ENCODE assay signal across 13 cellular contexts in the genomic region with DNA sequence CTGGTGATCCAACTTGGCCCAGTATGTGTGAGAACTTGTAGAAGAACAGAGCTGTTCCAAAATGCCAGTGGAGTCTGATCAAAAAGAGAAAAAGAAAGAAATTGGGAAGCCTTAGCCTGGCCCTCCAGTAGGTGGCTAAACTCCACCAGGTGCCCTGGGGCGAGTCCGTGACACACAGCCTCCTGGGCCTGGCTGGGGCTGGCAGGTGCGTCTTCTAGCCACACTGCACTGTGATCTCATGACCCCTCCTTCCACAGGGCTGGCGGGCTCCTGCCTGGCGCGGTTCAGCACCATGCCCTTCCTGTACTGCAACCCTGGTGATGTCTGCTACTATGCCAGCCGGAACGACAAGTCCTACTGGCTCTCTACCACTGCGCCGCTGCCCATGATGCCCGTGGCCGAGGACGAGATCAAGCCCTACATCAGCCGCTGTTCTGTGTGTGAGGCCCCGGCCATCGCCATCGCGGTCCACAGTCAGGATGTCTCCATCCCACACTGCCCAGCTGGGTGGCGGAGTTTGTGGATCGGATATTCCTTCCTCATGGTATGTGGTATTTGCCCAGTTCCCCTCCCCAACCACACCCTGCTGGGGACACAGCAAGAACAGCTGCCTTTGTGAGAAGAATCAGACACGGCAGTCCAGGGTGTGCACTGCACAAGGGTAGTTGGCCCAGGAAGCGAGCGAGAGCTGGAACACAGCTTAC. TPM values are rescaled to one million over a fixed set of nuclear protein-coding genes. Genes with fewer than 3 reads are reported as not detected.
A peak's percentile ranks its signal among the peaks of the same experiment; 100 is the strongest.
DNase-seq lines count a peak whose midpoint lies in the region; ATAC-seq and TF ChIP-seq lines count a peak whose summit lies in the region.
"Had no signal": no experiment of that assay in that cellular context is flagged by ENCODE, and none has a peak within 500 bp of the region (broad histone marks: within the 10 kb centered on the region; RNA-seq: fewer than 3 reads in every experiment).

No MANE protein-coding gene starts in this region.

- peaks cover 0 to 10% of the 10 kb centered on the region in 2 donors for H3K36me3 ChIP-seq in esophagus (ENCODE audit: control insufficient read depth in 2 of 2, insufficient read depth in 2 of 2, low read length in 1 of 2)
- peaks cover 12 to 70% of the 10 kb centered on the region in 2 donors for H3K36me3 ChIP-seq in muscle layer of duodenum (ENCODE audit: control insufficient read depth in 1 of 2, insufficient read depth in 2 of 2, low read length in 2 of 2)
- no peaks in the 10 kb centered on the region for H3K36me3 ChIP-seq in CD8-positive, alpha-beta T cell (ENCODE audit: insufficient read depth, low read length)

- no peaks in the 10 kb centered on the region for H3K4me1 Mint-ChIP-seq in CD8-positive, alpha-beta T cell (ENCODE audit: low read depth)

- H3K9me3 ChIP-seq in esophagus (ENCODE audit: control insufficient read depth in 2 of 2, insufficient read depth in 1 of 2, low read depth in 1 of 2, low read length in 1 of 2) (no peaks in the 10 kb centered on the region), muscle layer of duodenum (ENCODE audit: control insufficient read depth in 1 of 2, low read length in 2 of 2) (no peaks in the 10 kb centered on the region)
- no peaks in the 10 kb centered on the region for H3K9me3 ChIP-seq in CD8-positive, alpha-beta T cell (ENCODE audit: low read length)

- H3K27me3 ChIP-seq in esophagus (ENCODE audit: control insufficient read depth in 1 of 2, insufficient read depth in 2 of 2, low read length in 2 of 2): no peaks in the 10 kb centered on the region
- H3K27me3 ChIP-seq in muscle layer of duodenum (ENCODE audit: low read depth, low read length): no peaks in the 10 kb centered on the region
- no peaks in the 10 kb centered on the region for H3K27me3 ChIP-seq in CD8-positive, alpha-beta T cell (ENCODE audit: insufficient read depth, low read length)

- H3K27ac Mint-ChIP-seq in CD8-positive, alpha-beta T cell: no peak overlapping the region
- H3K27ac Mint-ChIP-seq: activated naive CD8-positive, alpha-beta T cell had no signal

- DNase-seq in NCI-H2029 treated with DMSO at 0.1 percent for 48 hours (lab: John Stamatoyannopoulos, UW) (peak; percentile 61), caudate nucleus (lab: John Stamatoyannopoulos, UW) (no peak), ecto neural progenitor cell (ENCODE audit: low spot score) (no peak)
- DNase-seq in CD8-positive, alpha-beta T cell: no peak
- DNase-seq: ACHN; activated CD4-positive, alpha-beta T cell treated with anti-CD3 and anti-CD28 coated beads for 4 hours; NCI-H1048 had no signal

- 58 to 74% methylated on average over 23 of the region's 23 CpGs for WGBS in esophagus, 2 donors

- ATAC-seq in CD8-positive, alpha-beta T cell: no peak
- no peak for ATAC-seq in HG03457 (IDR thresholded peaks at IDR 0.05; ENCODE audit: unreplicated experiment)
- ATAC-seq: Panc1 had no signal

- no peak overlapping the region for H3K4me3 Mint-ChIP-seq in CD8-positive, alpha-beta T cell
- H3K4me3 Mint-ChIP-seq: activated naive CD8-positive, alpha-beta T cell had no signal

- H3K4me1 ChIP-seq in esophagus (ENCODE audit: control insufficient read depth in 2 of 2, insufficient read depth in 2 of 2, low read length in 1 of 2): peaks cover 0 to 13% of the 10 kb centered on the region in 2 donors
- peaks cover 12 to 39% of the 10 kb centered on the region in 2 donors for H3K4me1 ChIP-seq in muscle layer of duodenum (ENCODE audit: control insufficient read depth in 1 of 2, insufficient read depth in 2 of 2, low read length in 2 of 2)
- no peaks in the 10 kb centered on the region for H3K4me1 ChIP-seq in CD8-positive, alpha-beta T cell (ENCODE audit: insufficient read depth, low read length)

- intact Hi-C loops in CD8-positive, alpha-beta T cell (cut with DNase I, micrococcal nuclease): no loop called here

- H3K36me3 Mint-ChIP-seq in CD8-positive, alpha-beta T cell: no peaks in the 10 kb centered on the region
- H3K36me3 Mint-ChIP-seq: activated naive CD8-positive, alpha-beta T cell had no signal

- H3K27ac ChIP-seq in 22Rv1 (peak overlapping the region; percentile 96), esophagus (ENCODE audit: low read depth in 2 of 2, low read length in 1 of 2) (peak overlapping the region; percentile 55 to 67), muscle layer of duodenum (ENCODE audit: low read length) (peak overlapping the region; percentile 92), caudate nucleus (ENCODE audit: low read depth, low read length) (no peak overlapping the region)
- no peak overlapping the region for H3K27ac ChIP-seq in CD8-positive, alpha-beta T cell (ENCODE audit: low read depth, low read length)

- peaks cover 3% of the 10 kb centered on the region for H3K27me3 Mint-ChIP-seq in CD8-positive, alpha-beta T cell (ENCODE audit: low read depth)
- H3K27me3 Mint-ChIP-seq: activated naive CD8-positive, alpha-beta T cell had no signal

- POLR2A ChIA-PET in CD8-positive, alpha-beta T cell (lab: Charles Lee): no interaction called here

- no peaks in the 10 kb centered on the region for H3K9me3 Mint-ChIP-seq in CD8-positive, alpha-beta T cell

- CTCF ChIA-PET in CD8-positive, alpha-beta T cell (lab: Charles Lee): no interaction called here

- H3K4me3 ChIP-seq in esophagus (ENCODE audit: low read depth in 1 of 2, low read length in 2 of 2) (no peak overlapping the region), muscle layer of duodenum (ENCODE audit: low read depth in 1 of 2, low read length in 2 of 2) (no peak overlapping the region)
- no peak overlapping the region for H3K4me3 ChIP-seq in CD8-positive, alpha-beta T cell (ENCODE audit: low read depth, low read length)

- TF ChIP-seq CTCF in 22Rv1 (IDR thresholded peaks at IDR 0.05): peak; percentile 64
- TF ChIP-seq CTCF in CD8-positive, alpha-beta T cell (IDR thresholded peaks at IDR 0.05): no peak

RNA-seq across cellular contexts. Expression of gene RAB20, which starts 53.7 kb away (rescaled TPM):
- polyA plus RNA-seq in esophagus: 1 to 10 TPM; 1.0 to 2.3 TPM
- total RNA-seq in CD8-positive, alpha-beta T cell: 1 to 10 TPM; 1.2 to 1.3 TPM

Comparison
In these comparisons a context has a peak if more than half of its experiments do, and no peak if none do; other contexts are left out.
1. H3K27ac ChIP-seq: peak in 22Rv1 (single experiment), esophagus (2 of 2) and muscle layer of duodenum (single experiment); none in CD8-positive, alpha-beta T cell (single experiment) and caudate nucleus (single experiment).